ENCODE assay signal across 8 cellular contexts in the genomic region with DNA sequence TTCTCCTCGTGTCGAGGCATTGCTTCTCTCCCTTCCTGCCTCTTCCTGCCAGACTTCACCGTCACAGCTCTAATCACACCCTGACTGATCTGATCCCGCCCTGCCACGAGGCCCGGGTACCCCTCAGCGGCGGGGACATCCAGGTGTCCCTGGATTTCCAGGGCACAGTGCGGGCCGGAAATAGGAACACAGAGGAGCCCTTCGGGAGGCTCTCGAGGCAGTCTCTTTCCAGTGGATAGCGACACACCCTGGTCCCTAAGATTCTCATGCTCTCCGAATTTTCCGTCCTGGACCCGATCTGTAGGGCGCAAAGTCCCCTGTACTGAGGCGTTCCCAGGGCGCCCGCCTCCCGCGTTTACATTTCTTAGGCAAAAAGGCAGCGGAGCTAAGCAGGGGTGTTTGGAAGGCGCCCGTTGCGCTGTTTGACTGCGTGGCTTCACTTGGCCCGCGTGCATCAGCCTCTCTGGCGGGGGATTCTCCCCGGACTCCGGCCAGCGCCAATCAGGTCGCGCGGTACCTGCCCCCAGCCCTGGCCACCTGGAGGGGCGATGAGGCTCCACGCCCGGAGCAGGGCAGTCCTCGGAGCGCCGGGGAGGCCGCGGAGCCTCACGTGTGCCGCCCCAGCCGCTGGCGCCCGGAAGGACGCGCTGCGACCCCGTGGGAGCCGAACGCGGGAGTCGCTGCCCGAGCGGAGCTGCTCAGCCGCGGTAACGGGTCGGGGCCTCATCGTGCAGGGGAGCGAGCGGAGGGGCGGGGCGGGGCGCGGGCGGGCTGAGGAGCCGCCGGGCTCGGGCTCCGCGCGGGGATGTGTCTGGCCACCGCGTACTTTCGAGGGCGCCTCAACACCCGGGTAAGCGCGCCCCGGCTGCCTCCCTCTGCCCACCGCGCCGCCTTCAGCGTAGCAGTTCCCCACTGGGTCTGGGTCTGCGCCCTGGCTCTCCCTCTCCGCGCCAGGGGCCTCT. TPM values are rescaled to one million over a fixed set of nuclear protein-coding genes. Genes with fewer than 3 reads are reported as not detected.
DNase-seq lines count a peak whose midpoint lies in the region; ATAC-seq and TF ChIP-seq lines count a peak whose summit lies in the region.

Gene FAM163A, plus strand, starts transcription at position 575 of the 962 bp plus-strand sequence. CDS start 69,807 bp downstream, outside the sequence.

- H3K27ac ChIP-seq in foreskin keratinocyte: no peak within 1 kb of the TSS

- peak; percentile 37 for ATAC-seq in foreskin keratinocyte
- no peak for ATAC-seq in HG02623 (IDR thresholded peaks at IDR 0.05; ENCODE audit: unreplicated experiment)

- no peaks in the 10 kb centered on the region for H3K4me1 ChIP-seq in foreskin keratinocyte

- TF ChIP-seq CTCF in GM13977 (IDR thresholded peaks at IDR 0.05; ENCODE audit: extremely low read depth, insufficient read depth, missing control alignments) (no peak), foreskin keratinocyte (conservative IDR thresholded peaks at IDR 0.05) (no peak)

- H3K27me3 ChIP-seq in foreskin keratinocyte: peaks cover 97% of the 10 kb centered on the region

- DNase-seq in GM13977 (ENCODE audit: low spot score) (peak; percentile 28), NCI-H82 treated with DMSO at 0.1 percent for 48 hours (lab: John Stamatoyannopoulos, UW; ENCODE audit: unreplicated experiment) (peak; percentile 22), foreskin keratinocyte (peak in 1 of 2 donors; percentile 16), retina (peak; percentile 85), Ammon's horn (ENCODE audit: low spot score) (no peak), SIG-M5 (lab: John Stamatoyannopoulos, UW) (no peak), midbrain (lab: John Stamatoyannopoulos, UW) (no peak)

- in situ Hi-C loops in GM13977 (cut with MboI; ENCODE audit: low pct_unique_long_range_greater_than_20kb, low sequenced_read_pairs, unreplicated experiment): no loop called here

RNA-seq across cellular contexts. Expression of gene FAM163A, which starts in this region (rescaled TPM):
- not detected in 2 replicates for total RNA-seq in foreskin keratinocyte
- not detected in 2 replicates for polyA plus RNA-seq in foreskin keratinocyte

Comparison
In these comparisons a context has a peak if more than half of its experiments do, and no peak if none do; other contexts are left out.
1. Peak in ATAC-seq in foreskin keratinocyte; RNA of the gene not detected or under 1 TPM.
2. DNase-seq: peak in GM13977 (single experiment), NCI-H82 treated with DMSO at 0.1 percent for 48 hours (single experiment) and retina (single experiment); none in Ammon's horn (single experiment), SIG-M5 (single experiment) and midbrain (single experiment).